1 cellular context compared by ENCODE assay signal in the genomic region with DNA sequence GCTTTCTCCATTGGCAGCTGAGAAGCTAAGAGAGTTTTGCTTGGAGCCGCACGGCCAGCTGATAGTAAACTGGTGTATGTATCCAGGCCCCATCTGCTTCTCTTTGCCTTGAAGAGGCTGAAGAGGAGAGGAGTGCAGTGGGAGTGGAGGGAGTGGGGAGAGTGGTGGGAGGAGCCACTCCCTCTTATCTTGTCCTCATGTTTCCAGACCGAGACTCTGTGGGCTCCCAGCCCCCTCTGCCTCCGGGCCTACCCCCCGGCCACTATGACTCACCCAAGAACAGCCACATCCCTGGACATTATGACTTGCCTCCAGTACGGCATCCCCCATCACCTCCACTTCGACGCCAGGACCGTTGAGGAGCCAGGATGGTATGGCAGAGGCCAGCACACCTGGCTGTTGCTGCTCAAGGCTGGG.
TF ChIP-seq lines count a peak whose summit lies in the region.

No MANE protein-coding gene starts in this region.

TF ChIP-seq in K562, 482 proteins besides CTCF, POLR2A, EP300 and RAD21 (continued from another document and continues in another):
- TF ChIP-seq, protein P1, sequence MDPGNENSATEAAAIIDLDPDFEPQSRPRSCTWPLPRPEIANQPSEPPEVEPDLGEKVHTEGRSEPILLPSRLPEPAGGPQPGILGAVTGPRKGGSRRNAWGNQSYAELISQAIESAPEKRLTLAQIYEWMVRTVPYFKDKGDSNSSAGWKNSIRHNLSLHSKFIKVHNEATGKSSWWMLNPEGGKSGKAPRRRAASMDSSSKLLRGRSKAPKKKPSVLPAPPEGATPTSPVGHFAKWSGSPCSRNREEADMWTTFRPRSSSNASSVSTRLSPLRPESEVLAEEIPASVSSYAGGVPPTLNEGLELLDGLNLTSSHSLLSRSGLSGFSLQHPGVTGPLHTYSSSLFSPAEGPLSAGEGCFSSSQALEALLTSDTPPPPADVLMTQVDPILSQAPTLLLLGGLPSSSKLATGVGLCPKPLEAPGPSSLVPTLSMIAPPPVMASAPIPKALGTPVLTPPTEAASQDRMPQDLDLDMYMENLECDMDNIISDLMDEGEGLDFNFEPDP (CRISPR knock-in tag; IDR thresholded peaks at IDR 0.05): no peak
- no peak for TF ChIP-seq POLR2G (IDR thresholded peaks at IDR 0.05; ENCODE audit: low read depth, low read length)
- TF ChIP-seq, protein P2, sequence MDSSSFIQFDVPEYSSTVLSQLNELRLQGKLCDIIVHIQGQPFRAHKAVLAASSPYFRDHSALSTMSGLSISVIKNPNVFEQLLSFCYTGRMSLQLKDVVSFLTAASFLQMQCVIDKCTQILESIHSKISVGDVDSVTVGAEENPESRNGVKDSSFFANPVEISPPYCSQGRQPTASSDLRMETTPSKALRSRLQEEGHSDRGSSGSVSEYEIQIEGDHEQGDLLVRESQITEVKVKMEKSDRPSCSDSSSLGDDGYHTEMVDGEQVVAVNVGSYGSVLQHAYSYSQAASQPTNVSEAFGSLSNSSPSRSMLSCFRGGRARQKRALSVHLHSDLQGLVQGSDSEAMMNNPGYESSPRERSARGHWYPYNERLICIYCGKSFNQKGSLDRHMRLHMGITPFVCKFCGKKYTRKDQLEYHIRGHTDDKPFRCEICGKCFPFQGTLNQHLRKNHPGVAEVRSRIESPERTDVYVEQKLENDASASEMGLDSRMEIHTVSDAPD (CRISPR knock-in tag; IDR thresholded peaks at IDR 0.05): no peak
- peak; percentile 38; the same call in 1 of the 2 replicates for TF ChIP-seq STAT5A (IDR thresholded peaks at IDR 0.05; ENCODE audit: borderline replicate concordance, low read length)
- no peak for TF ChIP-seq ZNF830 (CRISPR knock-in tag; IDR thresholded peaks at IDR 0.05)
- TF ChIP-seq PCBP2 (IDR thresholded peaks at IDR 0.05; ENCODE audit: low read depth, low read length, poor library complexity, severe bottlenecking): no peak
- TF ChIP-seq ZC3H8 (IDR thresholded peaks at IDR 0.05): no peak
- TF ChIP-seq DDX20 (tag; IDR thresholded peaks at IDR 0.05; ENCODE audit: low read depth): no peak
- TF ChIP-seq PHF8 (IDR thresholded peaks at IDR 0.05; ENCODE audit: borderline replicate concordance, low read length): no peak
- TF ChIP-seq ZNF436 (CRISPR knock-in tag; IDR thresholded peaks at IDR 0.05): no peak
- TF ChIP-seq, protein P3, sequence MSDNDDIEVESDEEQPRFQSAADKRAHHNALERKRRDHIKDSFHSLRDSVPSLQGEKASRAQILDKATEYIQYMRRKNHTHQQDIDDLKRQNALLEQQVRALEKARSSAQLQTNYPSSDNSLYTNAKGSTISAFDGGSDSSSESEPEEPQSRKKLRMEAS (CRISPR knock-in tag; IDR thresholded peaks at IDR 0.05): 0 out of 2 replicates have a peak, but pooled peaks have one; percentile 33
- TF ChIP-seq MYNN (IDR thresholded peaks at IDR 0.05): peak; percentile 77
- TF ChIP-seq MYNN (CRISPR knock-in tag; IDR thresholded peaks at IDR 0.05): no peak
- TF ChIP-seq, protein P4, sequence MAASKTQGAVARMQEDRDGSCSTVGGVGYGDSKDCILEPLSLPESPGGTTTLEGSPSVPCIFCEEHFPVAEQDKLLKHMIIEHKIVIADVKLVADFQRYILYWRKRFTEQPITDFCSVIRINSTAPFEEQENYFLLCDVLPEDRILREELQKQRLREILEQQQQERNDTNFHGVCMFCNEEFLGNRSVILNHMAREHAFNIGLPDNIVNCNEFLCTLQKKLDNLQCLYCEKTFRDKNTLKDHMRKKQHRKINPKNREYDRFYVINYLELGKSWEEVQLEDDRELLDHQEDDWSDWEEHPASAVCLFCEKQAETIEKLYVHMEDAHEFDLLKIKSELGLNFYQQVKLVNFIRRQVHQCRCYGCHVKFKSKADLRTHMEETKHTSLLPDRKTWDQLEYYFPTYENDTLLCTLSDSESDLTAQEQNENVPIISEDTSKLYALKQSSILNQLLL (CRISPR knock-in tag; IDR thresholded peaks at IDR 0.05; ENCODE audit: borderline replicate concordance): no peak
- no peak for TF ChIP-seq SRSF9 (IDR thresholded peaks at IDR 0.05; ENCODE audit: borderline replicate concordance, low read depth, low read length)
- TF ChIP-seq TEAD4 (IDR thresholded peaks at IDR 0.05; ENCODE audit: low read length): peak; percentile 50
- no peak for TF ChIP-seq TEAD4 (CRISPR knock-in tag; IDR thresholded peaks at IDR 0.05; ENCODE audit: borderline replicate concordance)
- TF ChIP-seq CBFB (CRISPR knock-in tag; IDR thresholded peaks at IDR 0.05): no peak; the same call in 1 of the 2 replicates
- TF ChIP-seq ZNF212 (CRISPR knock-in tag; IDR thresholded peaks at IDR 0.05): no peak
- TF ChIP-seq GTF2A2 (tag; IDR thresholded peaks at IDR 0.05): no peak
- TF ChIP-seq, protein P5, sequence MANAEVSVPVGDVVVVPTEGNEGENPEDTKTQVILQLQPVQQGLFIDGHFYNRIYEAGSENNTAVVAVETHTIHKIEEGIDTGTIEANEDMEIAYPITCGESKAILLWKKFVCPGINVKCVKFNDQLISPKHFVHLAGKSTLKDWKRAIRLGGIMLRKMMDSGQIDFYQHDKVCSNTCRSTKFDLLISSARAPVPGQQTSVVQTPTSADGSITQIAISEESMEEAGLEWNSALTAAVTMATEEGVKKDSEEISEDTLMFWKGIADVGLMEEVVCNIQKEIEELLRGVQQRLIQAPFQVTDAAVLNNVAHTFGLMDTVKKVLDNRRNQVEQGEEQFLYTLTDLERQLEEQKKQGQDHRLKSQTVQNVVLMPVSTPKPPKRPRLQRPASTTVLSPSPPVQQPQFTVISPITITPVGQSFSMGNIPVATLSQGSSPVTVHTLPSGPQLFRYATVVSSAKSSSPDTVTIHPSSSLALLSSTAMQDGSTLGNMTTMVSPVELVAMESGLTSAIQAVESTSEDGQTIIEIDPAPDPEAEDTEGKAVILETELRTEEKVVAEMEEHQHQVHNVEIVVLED (CRISPR knock-in tag; IDR thresholded peaks at IDR 0.05): no peak
- TF ChIP-seq, protein P6, sequence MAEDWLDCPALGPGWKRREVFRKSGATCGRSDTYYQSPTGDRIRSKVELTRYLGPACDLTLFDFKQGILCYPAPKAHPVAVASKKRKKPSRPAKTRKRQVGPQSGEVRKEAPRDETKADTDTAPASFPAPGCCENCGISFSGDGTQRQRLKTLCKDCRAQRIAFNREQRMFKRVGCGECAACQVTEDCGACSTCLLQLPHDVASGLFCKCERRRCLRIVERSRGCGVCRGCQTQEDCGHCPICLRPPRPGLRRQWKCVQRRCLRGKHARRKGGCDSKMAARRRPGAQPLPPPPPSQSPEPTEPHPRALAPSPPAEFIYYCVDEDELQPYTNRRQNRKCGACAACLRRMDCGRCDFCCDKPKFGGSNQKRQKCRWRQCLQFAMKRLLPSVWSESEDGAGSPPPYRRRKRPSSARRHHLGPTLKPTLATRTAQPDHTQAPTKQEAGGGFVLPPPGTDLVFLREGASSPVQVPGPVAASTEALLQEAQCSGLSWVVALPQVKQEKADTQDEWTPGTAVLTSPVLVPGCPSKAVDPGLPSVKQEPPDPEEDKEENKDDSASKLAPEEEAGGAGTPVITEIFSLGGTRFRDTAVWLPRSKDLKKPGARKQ (CRISPR knock-in tag; IDR thresholded peaks at IDR 0.05): no peak
- TF ChIP-seq, protein P7, sequence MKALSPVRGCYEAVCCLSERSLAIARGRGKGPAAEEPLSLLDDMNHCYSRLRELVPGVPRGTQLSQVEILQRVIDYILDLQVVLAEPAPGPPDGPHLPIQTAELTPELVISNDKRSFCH (CRISPR knock-in tag; IDR thresholded peaks at IDR 0.05): no peak
- TF ChIP-seq, protein P7 (tag; IDR thresholded peaks at IDR 0.05): peak; percentile 76; the same call in 1 of the 2 replicates
- no peak for TF ChIP-seq NCOA4 (IDR thresholded peaks at IDR 0.05; ENCODE audit: partially characterized antibody)
- no peak for TF ChIP-seq NUFIP1 (IDR thresholded peaks at IDR 0.05; ENCODE audit: partially characterized antibody)
- TF ChIP-seq DACH1 (IDR thresholded peaks at IDR 0.05; ENCODE audit: partially characterized antibody): no peak
- TF ChIP-seq, protein P8, sequence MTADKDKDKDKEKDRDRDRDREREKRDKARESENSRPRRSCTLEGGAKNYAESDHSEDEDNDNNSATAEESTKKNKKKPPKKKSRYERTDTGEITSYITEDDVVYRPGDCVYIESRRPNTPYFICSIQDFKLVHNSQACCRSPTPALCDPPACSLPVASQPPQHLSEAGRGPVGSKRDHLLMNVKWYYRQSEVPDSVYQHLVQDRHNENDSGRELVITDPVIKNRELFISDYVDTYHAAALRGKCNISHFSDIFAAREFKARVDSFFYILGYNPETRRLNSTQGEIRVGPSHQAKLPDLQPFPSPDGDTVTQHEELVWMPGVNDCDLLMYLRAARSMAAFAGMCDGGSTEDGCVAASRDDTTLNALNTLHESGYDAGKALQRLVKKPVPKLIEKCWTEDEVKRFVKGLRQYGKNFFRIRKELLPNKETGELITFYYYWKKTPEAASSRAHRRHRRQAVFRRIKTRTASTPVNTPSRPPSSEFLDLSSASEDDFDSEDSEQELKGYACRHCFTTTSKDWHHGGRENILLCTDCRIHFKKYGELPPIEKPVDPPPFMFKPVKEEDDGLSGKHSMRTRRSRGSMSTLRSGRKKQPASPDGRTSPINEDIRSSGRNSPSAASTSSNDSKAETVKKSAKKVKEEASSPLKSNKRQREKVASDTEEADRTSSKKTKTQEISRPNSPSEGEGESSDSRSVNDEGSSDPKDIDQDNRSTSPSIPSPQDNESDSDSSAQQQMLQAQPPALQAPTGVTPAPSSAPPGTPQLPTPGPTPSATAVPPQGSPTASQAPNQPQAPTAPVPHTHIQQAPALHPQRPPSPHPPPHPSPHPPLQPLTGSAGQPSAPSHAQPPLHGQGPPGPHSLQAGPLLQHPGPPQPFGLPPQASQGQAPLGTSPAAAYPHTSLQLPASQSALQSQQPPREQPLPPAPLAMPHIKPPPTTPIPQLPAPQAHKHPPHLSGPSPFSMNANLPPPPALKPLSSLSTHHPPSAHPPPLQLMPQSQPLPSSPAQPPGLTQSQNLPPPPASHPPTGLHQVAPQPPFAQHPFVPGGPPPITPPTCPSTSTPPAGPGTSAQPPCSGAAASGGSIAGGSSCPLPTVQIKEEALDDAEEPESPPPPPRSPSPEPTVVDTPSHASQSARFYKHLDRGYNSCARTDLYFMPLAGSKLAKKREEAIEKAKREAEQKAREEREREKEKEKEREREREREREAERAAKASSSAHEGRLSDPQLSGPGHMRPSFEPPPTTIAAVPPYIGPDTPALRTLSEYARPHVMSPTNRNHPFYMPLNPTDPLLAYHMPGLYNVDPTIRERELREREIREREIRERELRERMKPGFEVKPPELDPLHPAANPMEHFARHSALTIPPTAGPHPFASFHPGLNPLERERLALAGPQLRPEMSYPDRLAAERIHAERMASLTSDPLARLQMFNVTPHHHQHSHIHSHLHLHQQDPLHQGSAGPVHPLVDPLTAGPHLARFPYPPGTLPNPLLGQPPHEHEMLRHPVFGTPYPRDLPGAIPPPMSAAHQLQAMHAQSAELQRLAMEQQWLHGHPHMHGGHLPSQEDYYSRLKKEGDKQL (CRISPR knock-in tag; IDR thresholded peaks at IDR 0.05; ENCODE audit: borderline replicate concordance): no peak
- TF ChIP-seq ERF (CRISPR knock-in tag; IDR thresholded peaks at IDR 0.05): no peak
- peak; percentile 60; the same call in 1 of the 2 replicates for TF ChIP-seq ESRRA (IDR thresholded peaks at IDR 0.05; ENCODE audit: borderline replicate concordance, low read depth)
- no peak for TF ChIP-seq SAP30 (IDR thresholded peaks at IDR 0.05; ENCODE audit: borderline replicate concordance, insufficient read depth, low read depth, low read length, poor library complexity, severe bottlenecking)
- TF ChIP-seq, protein P9, sequence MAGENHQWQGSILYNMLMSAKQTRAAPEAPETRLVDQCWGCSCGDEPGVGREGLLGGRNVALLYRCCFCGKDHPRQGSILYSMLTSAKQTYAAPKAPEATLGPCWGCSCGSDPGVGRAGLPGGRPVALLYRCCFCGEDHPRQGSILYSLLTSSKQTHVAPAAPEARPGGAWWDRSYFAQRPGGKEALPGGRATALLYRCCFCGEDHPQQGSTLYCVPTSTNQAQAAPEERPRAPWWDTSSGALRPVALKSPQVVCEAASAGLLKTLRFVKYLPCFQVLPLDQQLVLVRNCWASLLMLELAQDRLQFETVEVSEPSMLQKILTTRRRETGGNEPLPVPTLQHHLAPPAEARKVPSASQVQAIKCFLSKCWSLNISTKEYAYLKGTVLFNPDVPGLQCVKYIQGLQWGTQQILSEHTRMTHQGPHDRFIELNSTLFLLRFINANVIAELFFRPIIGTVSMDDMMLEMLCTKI (IDR thresholded peaks at IDR 0.05; ENCODE audit: partially characterized antibody): no peak
- TF ChIP-seq, protein P10, sequence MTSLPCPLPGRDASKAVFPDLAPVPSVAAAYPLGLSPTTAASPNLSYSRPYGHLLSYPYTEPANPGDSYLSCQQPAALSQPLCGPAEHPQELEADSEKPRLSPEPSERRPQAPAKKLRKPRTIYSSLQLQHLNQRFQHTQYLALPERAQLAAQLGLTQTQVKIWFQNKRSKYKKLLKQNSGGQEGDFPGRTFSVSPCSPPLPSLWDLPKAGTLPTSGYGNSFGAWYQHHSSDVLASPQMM (CRISPR knock-in tag; IDR thresholded peaks at IDR 0.05): no peak
- TF ChIP-seq FOXA1 (IDR thresholded peaks at IDR 0.05; ENCODE audit: borderline replicate concordance): no peak
- no peak for TF ChIP-seq ZNF561 (CRISPR knock-in tag; conservative IDR thresholded peaks at IDR 0.05)
- TF ChIP-seq, protein P11, sequence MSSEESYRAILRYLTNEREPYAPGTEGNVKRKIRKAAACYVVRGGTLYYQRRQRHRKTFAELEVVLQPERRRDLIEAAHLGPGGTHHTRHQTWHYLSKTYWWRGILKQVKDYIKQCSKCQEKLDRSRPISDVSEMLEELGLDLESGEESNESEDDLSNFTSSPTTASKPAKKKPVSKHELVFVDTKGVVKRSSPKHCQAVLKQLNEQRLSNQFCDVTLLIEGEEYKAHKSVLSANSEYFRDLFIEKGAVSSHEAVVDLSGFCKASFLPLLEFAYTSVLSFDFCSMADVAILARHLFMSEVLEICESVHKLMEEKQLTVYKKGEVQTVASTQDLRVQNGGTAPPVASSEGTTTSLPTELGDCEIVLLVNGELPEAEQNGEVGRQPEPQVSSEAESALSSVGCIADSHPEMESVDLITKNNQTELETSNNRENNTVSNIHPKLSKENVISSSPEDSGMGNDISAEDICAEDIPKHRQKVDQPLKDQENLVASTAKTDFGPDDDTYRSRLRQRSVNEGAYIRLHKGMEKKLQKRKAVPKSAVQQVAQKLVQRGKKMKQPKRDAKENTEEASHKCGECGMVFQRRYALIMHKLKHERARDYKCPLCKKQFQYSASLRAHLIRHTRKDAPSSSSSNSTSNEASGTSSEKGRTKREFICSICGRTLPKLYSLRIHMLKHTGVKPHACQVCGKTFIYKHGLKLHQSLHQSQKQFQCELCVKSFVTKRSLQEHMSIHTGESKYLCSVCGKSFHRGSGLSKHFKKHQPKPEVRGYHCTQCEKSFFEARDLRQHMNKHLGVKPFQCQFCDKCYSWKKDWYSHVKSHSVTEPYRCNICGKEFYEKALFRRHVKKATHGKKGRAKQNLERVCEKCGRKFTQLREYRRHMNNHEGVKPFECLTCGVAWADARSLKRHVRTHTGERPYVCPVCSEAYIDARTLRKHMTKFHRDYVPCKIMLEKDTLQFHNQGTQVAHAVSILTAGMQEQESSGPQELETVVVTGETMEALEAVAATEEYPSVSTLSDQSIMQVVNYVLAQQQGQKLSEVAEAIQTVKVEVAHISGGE (CRISPR knock-in tag; IDR thresholded peaks at IDR 0.05): no peak
- no peak for TF ChIP-seq ELF1 (tag; IDR thresholded peaks at IDR 0.05)
- TF ChIP-seq HCFC1 (IDR thresholded peaks at IDR 0.05; ENCODE audit: low read depth, low read length): no peak
